In genomic region chr22:29633514-29634312, GRCh38 we compare ENCODE assay signal across 1 cellular context.
TF ChIP-seq lines count a peak whose summit lies in the region.

No MANE protein-coding gene starts in this region.

TF ChIP-seq in Ishikawa, 13 proteins besides CTCF, POLR2A, EP300 and RAD21:
- TF ChIP-seq REST (IDR thresholded peaks at IDR 0.05; ENCODE audit: low read depth) (peak; percentile 44; the same call in 1 of the 2 replicates), TEAD4 (IDR thresholded peaks at IDR 0.05) (no peak)
